Comparison of ENCODE assay signal across 8 cellular contexts in genomic region chr14:22653012-22653621, GRCh38. TPM values are rescaled to one million over a fixed set of nuclear protein-coding genes. Genes with fewer than 3 reads are reported as not detected.
A peak's percentile ranks its signal among the peaks of the same experiment; 100 is the strongest.
DNase-seq lines count a peak whose midpoint lies in the region; ATAC-seq and TF ChIP-seq lines count a peak whose summit lies in the region.

No MANE protein-coding gene starts in this region.

- H3K27me3 ChIP-seq in left ventricle myocardium inferior (ENCODE audit: low read depth) (no peaks in the 10 kb centered on the region), skeletal muscle satellite cell (ENCODE audit: control insufficient read depth, insufficient read depth, low read length) (no peaks in the 10 kb centered on the region)

- H3K4me3 Mint-ChIP-seq in activated naive CD8-positive, alpha-beta T cell treated with anti-CD3 and anti-CD28 coated beads for 36 hours, result no peak overlapping the region

- no peak overlapping the region for H3K9ac ChIP-seq in skeletal muscle satellite cell (ENCODE audit: low read depth, low read length)

- peak overlapping the region; percentile 5 for H3K4me2 ChIP-seq in skeletal muscle satellite cell (ENCODE audit: low read length)

- H3K27me3 Mint-ChIP-seq in activated naive CD8-positive, alpha-beta T cell treated with anti-CD3 and anti-CD28 coated beads for 36 hours, result no peaks in the 10 kb centered on the region

- no peak overlapping the region for H3K4me3 ChIP-seq in GM12875 (ENCODE audit: low read depth, low read length)
- no peak overlapping the region for H3K4me3 ChIP-seq in left ventricle myocardium inferior
- no peak overlapping the region for H3K4me3 ChIP-seq in skeletal muscle satellite cell (ENCODE audit: low read length)

- no peak overlapping the region for H3K27ac Mint-ChIP-seq in activated naive CD8-positive, alpha-beta T cell treated with anti-CD3 and anti-CD28 coated beads for 36 hours

- H3K4me1 ChIP-seq in left ventricle myocardium inferior (peaks cover 8% of the 10 kb centered on the region), skeletal muscle satellite cell (ENCODE audit: control insufficient read depth, insufficient read depth, low read length) (peaks cover 22% of the 10 kb centered on the region)

- H3K27ac ChIP-seq in left ventricle myocardium inferior (replicated peaks), result no peak overlapping the region

- intact Hi-C loops in left ventricle myocardium inferior (cut with micrococcal nuclease), result loop anchor here (5.0 kb wide), 1 partner anchor 261 kb away; no protein-coding TSS in a partner anchor

- H3K36me3 Mint-ChIP-seq in activated naive CD8-positive, alpha-beta T cell treated with anti-CD3 and anti-CD28 coated beads for 36 hours, result no peaks in the 10 kb centered on the region

- no peak for ATAC-seq in HG02571 (IDR thresholded peaks at IDR 0.05; ENCODE audit: unreplicated experiment)

- in situ Hi-C loops in SK-MEL-5 (cut with HindIII; ENCODE audit: low pct_unique_long_range_greater_than_20kb, low sequenced_read_pairs), result no loop called here

- TF ChIP-seq CTCF in GM12875 (IDR thresholded peaks at IDR 0.05; ENCODE audit: borderline replicate concordance, insufficient read depth, low read depth, low read length) (peak; percentile 92), left ventricle myocardium inferior (IDR thresholded peaks at IDR 0.05; ENCODE audit: borderline replicate concordance) (peak; percentile 85)

- DNase-seq in A172 (ENCODE audit: low spot score) (peak; percentile 58), M059J (ENCODE audit: low read depth) (peak; percentile 77), SK-MEL-5 (ENCODE audit: low read depth, low spot score) (peak; percentile 86), left ventricle myocardium inferior (peak; percentile 25)
- DNase-seq in activated naive CD8-positive, alpha-beta T cell treated with anti-CD3 and anti-CD28 coated beads for 36 hours, result peak; percentile 41

- no peaks in the 10 kb centered on the region for H3K9me3 Mint-ChIP-seq in activated naive CD8-positive, alpha-beta T cell treated with anti-CD3 and anti-CD28 coated beads for 36 hours

- peaks cover 2% of the 10 kb centered on the region for H3K4me1 Mint-ChIP-seq in activated naive CD8-positive, alpha-beta T cell treated with anti-CD3 and anti-CD28 coated beads for 36 hours

- no peaks in the 10 kb centered on the region for H3K9me3 ChIP-seq in left ventricle myocardium inferior (replicated peaks)
- no peaks in the 10 kb centered on the region for H3K9me3 ChIP-seq in skeletal muscle satellite cell (replicated peaks; ENCODE audit: low read length)

- H3K36me3 ChIP-seq in left ventricle myocardium inferior, result no peaks in the 10 kb centered on the region
- H3K36me3 ChIP-seq in skeletal muscle satellite cell (ENCODE audit: insufficient read depth, low read length), result no peaks in the 10 kb centered on the region

RNA-seq across cellular contexts. Expression of gene OR6J1, which starts 9.0 kb away (rescaled TPM):
- not detected in 2 replicates for total RNA-seq in A172 (2014; rRNA removed; shearing (Covaris generic))
- total RNA-seq in M059J (2014; rRNA removed; shearing (Covaris generic)), result not detected in 2 replicates
- total RNA-seq in SK-MEL-5 (2014; rRNA removed; shearing (Covaris generic)), result not detected in 2 replicates
- not detected in 2 replicates for polyA plus RNA-seq in SK-MEL-5 (2015; cell fraction: cytosol; rRNA removed)
- polyA plus RNA-seq in SK-MEL-5 (2015; cell fraction: nucleus; rRNA removed), result not detected in 2 replicates
- total RNA-seq in activated naive CD8-positive, alpha-beta T cell treated with anti-CD3 and anti-CD28 coated beads for 36 hours, result not detected
- total RNA-seq in left ventricle myocardium inferior, result not detected
- not detected in 2 replicates for total RNA-seq in skeletal muscle satellite cell (2012; rRNA removed)

RNA-seq across cellular contexts. Expression of gene ABHD4, which starts 55.0 kb away (rescaled TPM):
- 11.6 and 12.5 TPM in 2 replicates for total RNA-seq in A172 (2014; rRNA removed; shearing (Covaris generic))
- 21.7 and 30.5 TPM in 2 replicates for total RNA-seq in M059J (2014; rRNA removed; shearing (Covaris generic))
- 7.7 and 9.1 TPM in 2 replicates for total RNA-seq in SK-MEL-5 (2014; rRNA removed; shearing (Covaris generic))
- 21.5 and 25.4 TPM in 2 replicates for polyA plus RNA-seq in SK-MEL-5 (2015; cell fraction: cytosol; rRNA removed)
- polyA plus RNA-seq in SK-MEL-5 (2015; cell fraction: nucleus; rRNA removed), result 25.9 and 31.5 TPM in 2 replicates
- 1 to 10 TPM; 8.2 to 8.7 TPM for total RNA-seq in activated naive CD8-positive, alpha-beta T cell treated with anti-CD3 and anti-CD28 coated beads for 36 hours
- total RNA-seq in left ventricle myocardium inferior, result 23.2 TPM
- total RNA-seq in skeletal muscle satellite cell (2012; rRNA removed), result 8.6 and 11.6 TPM in 2 replicates

Comparison
In these comparisons a context has a peak if more than half of its experiments do, and no peak if none do; other contexts are left out.
1. DNase-seq: peak in every context shown above with its lines; median percentile 86 in SK-MEL-5; 77 in M059J; 58 in A172; 41 in activated naive CD8-positive, alpha-beta T cell treated with anti-CD3 and anti-CD28 coated beads for 36 hours; 25 in left ventricle myocardium inferior.